Comparison of ENCODE assay signal across 26 cellular contexts in genomic region chr6:37313698-37314097, GRCh38. TPM values are rescaled to one million over a fixed set of nuclear protein-coding genes. Genes with fewer than 3 reads are reported as not detected.
"Had no signal": no experiment of that assay in that cellular context is flagged by ENCODE, and none has a peak within 500 bp of the region (broad histone marks: within the 10 kb centered on the region; RNA-seq: fewer than 3 reads in every experiment).

No MANE protein-coding gene starts in this region.

- H3K27me3 ChIP-seq: gastrocnemius medialis, neural progenitor cell, right lobe of liver, stomach, thyroid gland, vagina had no signal

- H3K9me3 ChIP-seq: gastrocnemius medialis, lower lobe of right lung, mucosa of descending colon, right lobe of liver, stomach, thyroid gland, vagina had no signal

- H3K27ac ChIP-seq: epithelial cell of prostate, gastrocnemius medialis, lower lobe of right lung, neural progenitor cell, parathyroid adenoma, right lobe of liver, stomach, thyroid gland, vagina had no signal

- H3K36me3 ChIP-seq: neural progenitor cell had no signal

- H3K4me1 Mint-ChIP-seq: mesothelial cell of epicardium, neural progenitor cell had no signal

- H3K27me3 Mint-ChIP-seq: dendritic cell treated with granulocyte-macrophage colony-stimulating factor and Interleukin-4, amounts not matched to agents 40 ng/mL and 50 ng/mL, for 4 days; naive B cell; natural killer cell treated with Interleukin-12 subunit alpha and Interleukin-12 subunit beta and Interleukin-15 and Interleukin-18, amount 100 ng/mL, for 72 hours; progenitor cell of endocrine pancreas; stimulated activated naive B cell treated with anti-CD40 and anti-IgM and Interleukin-4, amounts not matched to agents 10 μg/mL and 1 μg/mL and 100 μg/mL, for 72 hours had no signal

- H3K4me3 ChIP-seq: gastrocnemius medialis, lower lobe of right lung, mucosa of descending colon, neural progenitor cell, right lobe of liver, stomach, thyroid gland, vagina had no signal

- H3K4me3 Mint-ChIP-seq: dendritic cell treated with granulocyte-macrophage colony-stimulating factor and Interleukin-4, amounts not matched to agents 40 ng/mL and 50 ng/mL, for 4 days; endodermal cell; mesothelial cell of epicardium; naive B cell; natural killer cell treated with Interleukin-12 subunit alpha and Interleukin-12 subunit beta and Interleukin-15 and Interleukin-18, amount 100 ng/mL, for 72 hours; neural progenitor cell; stimulated activated naive B cell treated with anti-CD40 and anti-IgM and Interleukin-4, amounts not matched to agents 10 μg/mL and 1 μg/mL and 100 μg/mL, for 72 hours had no signal

- DNase-seq: effector CD8-positive, alpha-beta T cell; endodermal cell; foreskin fibroblast; gastrocnemius medialis; head of caudate nucleus; left ventricle myocardium superior; lower lobe of right lung; mucosa of descending colon; naive B cell; right lobe of liver; small intestine; stimulated activated CD4-positive, alpha-beta T cell treated with anti-CD3 and anti-CD28 coated beads, Interleukin-15, amount 100 ng/mL, for 24 hours; stimulated activated CD4-positive, alpha-beta T cell treated with anti-CD3 and anti-CD28 coated beads, Interleukin-2, amount 100 ng/mL, for 48 hours; stimulated activated naive B cell treated with anti-CD40 and anti-IgM and Interleukin-4, amounts not matched to agents 10 μg/mL and 1 μg/mL and 100 μg/mL, for 72 hours; stomach; thyroid gland; trophoblast cell had no signal

- H3K27ac Mint-ChIP-seq: dendritic cell treated with granulocyte-macrophage colony-stimulating factor and Interleukin-4, amounts not matched to agents 40 ng/mL and 50 ng/mL, for 4 days; endodermal cell; mesothelial cell of epicardium; neural progenitor cell; progenitor cell of endocrine pancreas; stimulated activated naive B cell treated with anti-CD40 and anti-IgM and Interleukin-4, amounts not matched to agents 10 μg/mL and 1 μg/mL and 100 μg/mL, for 72 hours had no signal

- H3K9me3 Mint-ChIP-seq: dendritic cell treated with granulocyte-macrophage colony-stimulating factor and Interleukin-4, amounts not matched to agents 40 ng/mL and 50 ng/mL, for 4 days; endodermal cell; mesothelial cell of epicardium; naive B cell; natural killer cell treated with Interleukin-12 subunit alpha and Interleukin-12 subunit beta and Interleukin-15 and Interleukin-18, amount 100 ng/mL, for 72 hours; neural progenitor cell; stimulated activated naive B cell treated with anti-CD40 and anti-IgM and Interleukin-4, amounts not matched to agents 10 μg/mL and 1 μg/mL and 100 μg/mL, for 72 hours had no signal

- H3K4me1 ChIP-seq: neural progenitor cell, parathyroid adenoma, right lobe of liver had no signal

- ATAC-seq: esophagus mucosa; gastrocnemius medialis; left ventricle myocardium superior; lower lobe of right lung; mucosa of descending colon; stimulated activated naive B cell treated with anti-CD40 and anti-IgM and Interleukin-4, amounts not matched to agents 10 μg/mL and 1 μg/mL and 100 μg/mL, for 72 hours had no signal

RNA-seq across cellular contexts. Expression of gene TMEM217, which starts 55.8 kb away (rescaled TPM):
- total RNA-seq: left ventricle myocardium superior, vagina had no signal
